Comparison of ENCODE assay signal across 8 cellular contexts in genomic region chr7:76358053-76358477, GRCh38. TPM values are rescaled to one million over a fixed set of nuclear protein-coding genes. Genes with fewer than 3 reads are reported as not detected.
DNase-seq lines count a peak whose midpoint lies in the region; ATAC-seq and TF ChIP-seq lines count a peak whose summit lies in the region.

No MANE protein-coding gene starts in this region.

- no peak for TF ChIP-seq CTCF in Loucy (conservative IDR thresholded peaks at IDR 0.05; ENCODE audit: low read length)
- TF ChIP-seq CTCF in WI38 (IDR thresholded peaks at IDR 0.05; ENCODE audit: low read depth, low read length) = no peak
- no peak for TF ChIP-seq CTCF in left lung (IDR thresholded peaks at IDR 0.05)

- H3K27ac ChIP-seq in left lung = peak overlapping the region; percentile 97 to 99

- no peaks in the 10 kb centered on the region for H3K9me2 ChIP-seq in Loucy (replicated peaks; ENCODE audit: low read depth, low read length)

- H4K20me1 ChIP-seq in Loucy (ENCODE audit: insufficient read depth, low read length, poor library complexity, severe bottlenecking) = peaks cover 56% of the 10 kb centered on the region

- no peaks in the 10 kb centered on the region for H3K9me3 ChIP-seq in ES-I3 (ENCODE audit: control insufficient read depth, insufficient read depth, low read length)
- H3K9me3 ChIP-seq in Loucy (ENCODE audit: insufficient read depth, low read depth, low read length) = no peaks in the 10 kb centered on the region
- no peaks in the 10 kb centered on the region for H3K9me3 ChIP-seq in left lung

- H3K36me3 ChIP-seq in ES-I3 (ENCODE audit: insufficient read depth, low read length) = peaks cover 17% of the 10 kb centered on the region
- peaks cover 7% of the 10 kb centered on the region; the same call in 1 of the 2 replicates for H3K36me3 ChIP-seq in Loucy (ENCODE audit: insufficient read depth, low read length)
- peaks cover 0 to 20% of the 10 kb centered on the region in 2 donors for H3K36me3 ChIP-seq in left lung

- peak; percentile 44 for DNase-seq in cerebellar cortex (ENCODE audit: low spot score)
- DNase-seq in left lung = peak; percentile 84 to 95
- peak; percentile 41 to 43 for DNase-seq in stimulated activated CD4-positive, alpha-beta T cell treated with anti-CD3 and anti-CD28 coated beads, Interleukin-4, amount 100 ng/mL, for 48 hours (ENCODE audit: low read depth in 2 of 2)
- no peak for DNase-seq in NCI-H1048 (lab: John Stamatoyannopoulos, UW)

- H3K79me2 ChIP-seq in Loucy (ENCODE audit: insufficient read depth, low read length) = peaks cover 57% of the 10 kb centered on the region

- ATAC-seq in GM21825 (IDR thresholded peaks at IDR 0.05; ENCODE audit: unreplicated experiment) = peak; percentile 26
- ATAC-seq in left lung = peak; percentile 41

- H3K9ac ChIP-seq in ES-I3 (ENCODE audit: low read depth, low read length) (peak overlapping the region; percentile 98), Loucy (ENCODE audit: low read depth, low read length, poor library complexity, severe bottlenecking) (peak overlapping the region; percentile 89)

- intact Hi-C loops in left lung (cut with DNase I) = no loop called here

- peak overlapping the region; percentile 21; the same call in 1 of the 2 replicates for H2AFZ ChIP-seq in Loucy (ENCODE audit: low read length)

- peak overlapping the region; percentile 87 for H3K4me2 ChIP-seq in Loucy (ENCODE audit: low read depth, low read length, poor library complexity, severe bottlenecking)

- H3K4me1 ChIP-seq in ES-I3 (ENCODE audit: insufficient read depth, low read length) (peaks cover 20% of the 10 kb centered on the region), Loucy (ENCODE audit: insufficient read depth, low read length, poor library complexity, severe bottlenecking) (peaks cover 43% of the 10 kb centered on the region), left lung (peaks cover 6 to 58% of the 10 kb centered on the region in 2 donors)

- H3K27me3 ChIP-seq in Loucy (ENCODE audit: insufficient read depth, low read length, poor library complexity, severe bottlenecking) = no peaks in the 10 kb centered on the region
- H3K27me3 ChIP-seq in left lung = no peaks in the 10 kb centered on the region

- no peaks in the 10 kb centered on the region for H3F3A ChIP-seq in Loucy (ENCODE audit: low read depth)

- H3K4me3 ChIP-seq in Loucy (ENCODE audit: low read length, poor library complexity, severe bottlenecking) = peak overlapping the region; percentile 98
- H3K4me3 ChIP-seq in WI38 (ENCODE audit: low read depth, low read length) = peak overlapping the region; percentile 80
- peak overlapping the region; percentile 78 to 100 for H3K4me3 ChIP-seq in left lung

RNA-seq across cellular contexts. Expression of gene YWHAG, which starts 0.7 kb away (rescaled TPM):
- total RNA-seq in left lung = 100 to 1,000 TPM; 116 to 160 TPM

RNA-seq across cellular contexts. Expression of gene SSC4D, which starts 51.4 kb away (rescaled TPM):
- 1 to 10 TPM in 1 of 2 donors, under 1 TPM in 1; 0.76 to 1.8 TPM for total RNA-seq in left lung

RNA-seq across cellular contexts. Expression of gene HSPB1, which starts 55.6 kb away (rescaled TPM):
- 100 to 1,000 TPM; 482 to 951 TPM for total RNA-seq in left lung
